Comparison of ENCODE assay signal across 6 cellular contexts in genomic region chr3:49812916-49813496, GRCh38. TPM values are rescaled to one million over a fixed set of nuclear protein-coding genes. Genes with fewer than 3 reads are reported as not detected.
DNase-seq lines count a peak whose midpoint lies in the region; ATAC-seq and TF ChIP-seq lines count a peak whose summit lies in the region.

No MANE protein-coding gene starts in this region.

- peaks cover 19% of the 10 kb centered on the region for H3K4me1 ChIP-seq in hepatocyte (ENCODE audit: insufficient read depth)
- H3K4me1 ChIP-seq in uterus = peaks cover 0 to 12% of the 10 kb centered on the region in 2 donors
- H3K4me1 ChIP-seq in GM23338 (ENCODE audit: insufficient read depth) = no peaks in the 10 kb centered on the region

- H3K27ac ChIP-seq in hepatocyte (peak overlapping the region; percentile 82), uterus (peak overlapping the region; percentile 79 to 88), GM23338 (ENCODE audit: low read depth) (no peak overlapping the region)

- H3K27me3 Mint-ChIP-seq in GM23338 (ENCODE audit: insufficient read depth, low read depth, poor library complexity) = peaks cover 6% of the 10 kb centered on the region

- no peak for TF ChIP-seq POLR2A in uterus (IDR thresholded peaks at IDR 0.05)

- H3K79me2 ChIP-seq in hepatocyte = no peaks in the 10 kb centered on the region
- no peaks in the 10 kb centered on the region for H3K79me2 ChIP-seq in GM23338 (replicated peaks; ENCODE audit: insufficient read depth)

- H2AFZ ChIP-seq in hepatocyte (no peak overlapping the region), GM23338 (no peak overlapping the region)

- H3F3A ChIP-seq in GM23338 (replicated peaks; ENCODE audit: low read depth) = no peaks in the 10 kb centered on the region

- intact Hi-C loops in Right ventricle myocardium inferior (cut with DNase I) (no loop called here), cardiac septum (cut with DNase I) (no loop called here), uterus (cut with DNase I; ENCODE audit: low total_unique reads) (no loop called here)

- no peak overlapping the region for H3K27ac Mint-ChIP-seq in GM23338

- H3K9me3 ChIP-seq in hepatocyte (ENCODE audit: low read depth) = no peaks in the 10 kb centered on the region
- no peaks in the 10 kb centered on the region for H3K9me3 ChIP-seq in uterus

- WGBS in hepatocyte (ENCODE audit: low lambda C conversion rate, missing lambda C conversion rate) = 87% methylated on average over 8 of the region's 9 CpGs

- no peaks in the 10 kb centered on the region for H3K9me3 Mint-ChIP-seq in GM23338

- H3K4me2 ChIP-seq in hepatocyte = peak overlapping the region; percentile 81
- no peak overlapping the region for H3K4me2 ChIP-seq in GM23338

- no peaks in the 10 kb centered on the region for H3K36me3 ChIP-seq in hepatocyte (replicated peaks; ENCODE audit: insufficient read depth, low read depth)
- H3K36me3 ChIP-seq in uterus = no peaks in the 10 kb centered on the region
- no peaks in the 10 kb centered on the region for H3K36me3 ChIP-seq in GM23338 (ENCODE audit: insufficient read depth)

- H4K20me1 ChIP-seq in hepatocyte (ENCODE audit: insufficient read depth, poor library complexity, severe bottlenecking) (no peaks in the 10 kb centered on the region), GM23338 (replicated peaks; ENCODE audit: insufficient read depth) (no peaks in the 10 kb centered on the region)

- DNase-seq in Right ventricle myocardium inferior (ENCODE audit: missing footprints) (no peak), cardiac septum (ENCODE audit: low spot score) (no peak), hepatocyte (ENCODE audit: low spot score) (no peak), uterus (no peak), GM23338 (ENCODE audit: low spot score) (no peak), NCI-H748 (lab: John Stamatoyannopoulos, UW; ENCODE audit: unreplicated experiment) (no peak)

- no peaks in the 10 kb centered on the region for H3K9me2 ChIP-seq in hepatocyte (replicated peaks; ENCODE audit: insufficient read depth)
- no peaks in the 10 kb centered on the region for H3K9me2 ChIP-seq in GM23338 (ENCODE audit: insufficient read depth)

- no peak overlapping the region for H3K4me3 Mint-ChIP-seq in GM23338

- H3K4me1 Mint-ChIP-seq in GM23338 = no peaks in the 10 kb centered on the region; the same call in 2 of the 3 replicates

- H3K36me3 Mint-ChIP-seq in GM23338 (ENCODE audit: low read depth) = no peaks in the 10 kb centered on the region

- TF ChIP-seq CTCF in hepatocyte (IDR thresholded peaks at IDR 0.05; ENCODE audit: poor library complexity) (no peak), uterus (IDR thresholded peaks at IDR 0.05) (no peak), GM23338 (conservative IDR thresholded peaks at IDR 0.05; ENCODE audit: low read depth in 2 of 2) (no peak)

- no peak overlapping the region for H3K4me3 ChIP-seq in hepatocyte
- peak overlapping the region; percentile 43 to 52 for H3K4me3 ChIP-seq in uterus
- no peak overlapping the region for H3K4me3 ChIP-seq in GM23338

- H3K27me3 ChIP-seq in hepatocyte (no peaks in the 10 kb centered on the region), uterus (no peaks in the 10 kb centered on the region), GM23338 (ENCODE audit: insufficient read depth) (no peaks in the 10 kb centered on the region)

- ATAC-seq in Right ventricle myocardium inferior (peak; percentile 66), GM23338 (no peak)

TF ChIP-seq in GM23338, 12 proteins besides CTCF, POLR2A, EP300 and RAD21 (continues in another document):
- no peak for TF ChIP-seq ETS1 (IDR thresholded peaks at IDR 0.05)
- no peak for TF ChIP-seq CREB1 (CRISPR knock-in tag; IDR thresholded peaks at IDR 0.05; ENCODE audit: low read depth)
- TF ChIP-seq ZNF331 (CRISPR knock-in tag; IDR thresholded peaks at IDR 0.05; ENCODE audit: low read depth) = no peak
- no peak for TF ChIP-seq NANOG (IDR thresholded peaks at IDR 0.05; ENCODE audit: borderline replicate concordance)
- no peak for TF ChIP-seq EZH2phosphoT487 (IDR thresholded peaks at IDR 0.05; ENCODE audit: unreplicated experiment)
- TF ChIP-seq STAT1 (IDR thresholded peaks at IDR 0.05; ENCODE audit: unreplicated experiment) = no peak
- TF ChIP-seq ZNF114 (CRISPR knock-in tag; IDR thresholded peaks at IDR 0.05) = no peak

RNA-seq across cellular contexts. Expression of gene UBA7, which starts 0.7 kb away (rescaled TPM):
- 23.1 TPM for total RNA-seq in Right ventricle myocardium inferior
- total RNA-seq in cardiac septum = 20.0 TPM
- 10.7 and 14.7 TPM in 2 replicates for total RNA-seq in hepatocyte
- 21.6 and 22.2 TPM in 2 replicates for polyA plus RNA-seq in hepatocyte
- total RNA-seq in uterus = 100 to 1,000 TPM in 1 of 4 donors, 10 to 100 TPM in 3; 21.3 to 114 (median 63.0) TPM
- total RNA-seq in GM23338 (2014; rRNA removed; shearing (Covaris generic)) = 0.14 and 0.50 TPM in 2 replicates
- 0.40 and 0.50 TPM in 2 replicates for polyA plus RNA-seq in GM23338 (2016; fragmentation: Nextera tagmentation; extraction: Ambion mirVana)

RNA-seq across cellular contexts. Expression of gene INKA1, which starts 9.9 kb away (rescaled TPM):
- total RNA-seq in Right ventricle myocardium inferior = 3.1 TPM
- 1.9 TPM for total RNA-seq in cardiac septum
- total RNA-seq in hepatocyte = 4.5 and 5.1 TPM in 2 replicates
- polyA plus RNA-seq in hepatocyte = 5.8 and 6.2 TPM in 2 replicates
- 10 to 100 TPM in 1 of 4 donors, 1 to 10 TPM in 3; 3.1 to 16.7 (median 6.6) TPM for total RNA-seq in uterus
- total RNA-seq in GM23338 (2014; rRNA removed; shearing (Covaris generic)) = 4.0 and 4.9 TPM in 2 replicates
- 3.7 and 5.0 TPM in 2 replicates for polyA plus RNA-seq in GM23338 (2016; fragmentation: Nextera tagmentation; extraction: Ambion mirVana)

RNA-seq across cellular contexts. Expression of gene CDHR4, which starts 13.3 kb away (rescaled TPM):
- total RNA-seq in Right ventricle myocardium inferior (not detected), cardiac septum (not detected), hepatocyte (0.57 TPM in 1 of 2 replicates, not detected in the other), uterus (1 to 10 TPM in 1 of 4 donors, under 1 TPM in 1, not detected in 2; 0.41 to 1.6 TPM)
- polyA plus RNA-seq in hepatocyte (0.57 and 1.5 TPM in 2 replicates), GM23338 (2016; fragmentation: Nextera tagmentation; extraction: Ambion mirVana) (0.26 and 0.28 TPM in 2 replicates)
- 0.24 TPM in 1 of 2 replicates, not detected in the other for total RNA-seq in GM23338 (2014; rRNA removed; shearing (Covaris generic))

RNA-seq across cellular contexts. Expression of gene IP6K1, which starts 26.7 kb away (rescaled TPM):
- 19.0 TPM for total RNA-seq in Right ventricle myocardium inferior
- total RNA-seq in cardiac septum = 19.7 TPM
- 32.3 and 32.6 TPM in 2 replicates for total RNA-seq in hepatocyte
- 21.6 and 23.8 TPM in 2 replicates for polyA plus RNA-seq in hepatocyte
- 10 to 100 TPM; 41.8 to 58.4 (median 50.9) TPM for total RNA-seq in uterus
- 35.5 and 38.4 TPM in 2 replicates for total RNA-seq in GM23338 (2014; rRNA removed; shearing (Covaris generic))
- 8.3 and 10.7 TPM in 2 replicates for polyA plus RNA-seq in GM23338 (2016; fragmentation: Nextera tagmentation; extraction: Ambion mirVana)

RNA-seq across cellular contexts. Expression of gene TRAIP, which starts 43.4 kb away (rescaled TPM):
- 2.5 TPM for total RNA-seq in Right ventricle myocardium inferior
- 2.0 TPM for total RNA-seq in cardiac septum
- 2.5 and 4.9 TPM in 2 replicates for total RNA-seq in hepatocyte
- polyA plus RNA-seq in hepatocyte = 3.1 and 6.6 TPM in 2 replicates
- 10 to 100 TPM in 1 of 4 donors, 1 to 10 TPM in 3; 1.5 to 17.4 (median 4.0) TPM for total RNA-seq in uterus
- total RNA-seq in GM23338 (2014; rRNA removed; shearing (Covaris generic)) = 13.4 and 15.3 TPM in 2 replicates
- 16.6 and 19.5 TPM in 2 replicates for polyA plus RNA-seq in GM23338 (2016; fragmentation: Nextera tagmentation; extraction: Ambion mirVana)

Comparison
In these comparisons a context has a peak if more than half of its experiments do, and no peak if none do; other contexts are left out.
1. H3K4me3 ChIP-seq: peak in uterus (2 of 2); none in hepatocyte (single experiment) and GM23338 (single experiment).